8 cellular contexts compared by ENCODE assay signal in the genomic region with DNA sequence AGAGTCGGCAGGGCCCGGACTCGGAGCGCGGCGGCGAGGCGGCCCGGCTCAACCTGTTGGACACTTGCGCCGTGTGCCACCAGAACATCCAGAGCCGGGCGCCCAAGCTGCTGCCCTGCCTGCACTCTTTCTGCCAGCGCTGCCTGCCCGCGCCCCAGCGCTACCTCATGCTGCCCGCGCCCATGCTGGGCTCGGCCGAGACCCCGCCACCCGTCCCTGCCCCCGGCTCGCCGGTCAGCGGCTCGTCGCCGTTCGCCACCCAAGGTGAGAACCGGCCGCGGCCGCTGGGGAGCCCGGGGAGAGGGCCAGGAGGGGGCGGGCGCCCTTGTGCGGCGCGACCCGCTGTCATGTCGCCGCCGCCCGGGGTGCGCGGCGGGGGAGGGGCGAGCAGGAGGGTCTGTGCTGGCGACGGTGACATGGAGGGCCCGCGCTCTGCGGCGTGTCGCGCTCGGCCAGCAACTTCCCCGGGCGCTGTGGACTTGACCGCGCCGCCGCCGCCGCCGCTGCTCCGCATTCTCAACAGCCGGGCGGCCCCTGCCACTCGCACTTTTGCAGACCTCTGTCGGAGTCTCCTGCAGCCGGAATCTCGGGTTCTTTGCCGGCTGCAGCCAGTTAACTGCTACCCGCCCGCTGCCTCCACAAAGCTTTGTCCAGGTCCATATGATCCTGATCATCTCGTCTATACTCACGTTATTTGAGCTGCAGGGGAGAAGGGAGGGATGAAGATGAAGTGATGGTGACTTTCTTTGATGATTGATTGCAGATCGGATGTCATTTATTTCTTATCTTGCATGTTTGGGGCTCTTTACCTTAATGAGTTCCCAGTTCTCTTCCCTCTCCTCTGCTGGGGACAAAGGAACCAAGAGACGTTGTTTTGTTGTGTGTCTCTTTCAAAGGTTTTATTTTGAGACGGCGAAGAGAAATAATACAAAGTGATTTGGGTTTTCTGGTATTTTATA. TPM values are rescaled to one million over a fixed set of nuclear protein-coding genes. Genes with fewer than 3 reads are reported as not detected.
A peak's percentile ranks its signal among the peaks of the same experiment; 100 is the strongest.
DNase-seq lines count a peak whose midpoint lies in the region; ATAC-seq and FAIRE-seq lines count a peak whose summit lies in the region.

No MANE protein-coding gene starts in this region.

- ATAC-seq in GM21423 (IDR thresholded peaks at IDR 0.05; ENCODE audit: unreplicated experiment): peak; percentile 40

- DNase-seq in DMS153 treated with DMSO at 0.1 percent for 48 hours (lab: John Stamatoyannopoulos, UW; ENCODE audit: unreplicated experiment): peak; percentile 35
- peak in 52 of 76 experiments; percentile 3 to 73 (median 42) for DNase-seq in HUDEP-2 (lab: John Stamatoyannopoulos, UW; ENCODE audit: unreplicated experiment in 76 of 76)
- peak; percentile 40 for DNase-seq in RCC 7860 (ENCODE audit: low spot score)
- DNase-seq in activated gamma-delta T cell treated with Interleukin-2 at 50 U/mL for 16 hours: peak; percentile 53
- peak; percentile 29 for DNase-seq in foreskin melanocyte
- DNase-seq in nucleus accumbens (lab: John Stamatoyannopoulos, UW): peak in 43 of 56 donors; percentile 7 to 69 (median 48)

- no peak for FAIRE-seq in RCC 7860 (lab: Jason Lieb, UNC)

- peak overlapping the region; percentile 66 for H3K27ac ChIP-seq in temporal lobe (ENCODE audit: low read depth, low read length)

RNA-seq across cellular contexts. Expression of a gene that starts 0.9 kb away (rescaled TPM):
- 27.5 TPM for total RNA-seq in temporal lobe

Comparison
In these comparisons a context has a peak if more than half of its experiments do, and no peak if none do; other contexts are left out.
1. Peak in every context shown above with its lines: DNase-seq, ATAC-seq and H3K27ac ChIP-seq.